Comparison of ENCODE assay signal across 1 cellular context in genomic region chr18:62788891-62789290, GRCh38.
TF ChIP-seq lines count a peak whose summit lies in the region.

No MANE protein-coding gene starts in this region.

TF ChIP-seq in HEK293, 187 proteins besides CTCF, POLR2A, EP300 and RAD21 (continued from another document and continues in another):
- TF ChIP-seq ZNF280D (tag by site-specific recombination; IDR thresholded peaks at IDR 0.05) (no peak), ZNF391 (tag by site-specific recombination; IDR thresholded peaks at IDR 0.05; ENCODE audit: borderline replicate concordance, low read depth) (peak; percentile 84; the same call in 1 of the 2 replicates), PRDM1 (tag by site-specific recombination; IDR thresholded peaks at IDR 0.05) (no peak), ZNF133 (tag by site-specific recombination; IDR thresholded peaks at IDR 0.05) (no peak), ZNF639 (tag by site-specific recombination; IDR thresholded peaks at IDR 0.05) (0 out of 2 replicates have a peak, but pooled peaks have one; percentile 35), ZNF670 (tag by site-specific recombination; IDR thresholded peaks at IDR 0.05; ENCODE audit: low read depth) (no peak), ZNF155 (tag by site-specific recombination; IDR thresholded peaks at IDR 0.05) (no peak), ZNF76 (tag by site-specific recombination; IDR thresholded peaks at IDR 0.05; ENCODE audit: borderline replicate concordance, low read depth) (no peak), ZNF791 (tag by site-specific recombination; IDR thresholded peaks at IDR 0.05) (no peak), ZNF600 (tag by site-specific recombination; IDR thresholded peaks at IDR 0.05) (peak; percentile 74; the same call in 1 of the 2 replicates), ZNF214 (tag by site-specific recombination; IDR thresholded peaks at IDR 0.05; ENCODE audit: borderline replicate concordance) (no peak), ZNF426 (tag by site-specific recombination; IDR thresholded peaks at IDR 0.05) (no peak), ZNF529 (tag by site-specific recombination; IDR thresholded peaks at IDR 0.05; ENCODE audit: insufficient replicate concordance) (no peak), ZNF18 (tag by site-specific recombination; IDR thresholded peaks at IDR 0.05) (0 out of 2 replicates have a peak, but pooled peaks have one; percentile 31), ZNF623 (tag by site-specific recombination; IDR thresholded peaks at IDR 0.05) (no peak), MYNN (tag by site-specific recombination; IDR thresholded peaks at IDR 0.05; ENCODE audit: borderline replicate concordance) (no peak), ZSCAN16 (tag by site-specific recombination; IDR thresholded peaks at IDR 0.05) (no peak), YY2 (tag by site-specific recombination; IDR thresholded peaks at IDR 0.05) (no peak), ZNF341 (tag by site-specific recombination; IDR thresholded peaks at IDR 0.05; ENCODE audit: low read depth) (no peak), ZBTB49 (tag by site-specific recombination; IDR thresholded peaks at IDR 0.05; ENCODE audit: low read depth) (no peak), ZFP41 (tag by site-specific recombination; IDR thresholded peaks at IDR 0.05; ENCODE audit: borderline replicate concordance) (no peak), ZFHX2 (tag by site-specific recombination; conservative IDR thresholded peaks at IDR 0.05) (no peak), SCRT1 (tag by site-specific recombination; IDR thresholded peaks at IDR 0.05; ENCODE audit: borderline replicate concordance) (no peak), ZNF48 (tag by site-specific recombination; IDR thresholded peaks at IDR 0.05) (no peak), ZNF510 (tag by site-specific recombination; IDR thresholded peaks at IDR 0.05; ENCODE audit: insufficient replicate concordance) (no peak), ZNF621 (tag by site-specific recombination; IDR thresholded peaks at IDR 0.05) (no peak), SCRT2 (tag by site-specific recombination; IDR thresholded peaks at IDR 0.05) (no peak), ZNF114 (tag by site-specific recombination; IDR thresholded peaks at IDR 0.05) (no peak), ZNF146 (tag by site-specific recombination; IDR thresholded peaks at IDR 0.05) (no peak), ELK4 (IDR thresholded peaks at IDR 0.05; ENCODE audit: borderline replicate concordance, low read depth, low read length) (no peak), ZNF514 (tag by site-specific recombination; IDR thresholded peaks at IDR 0.05) (no peak), ZSCAN23 (tag by site-specific recombination; IDR thresholded peaks at IDR 0.05) (no peak), ZSCAN18 (tag by site-specific recombination; IDR thresholded peaks at IDR 0.05) (no peak), MEIS1 (CRISPR knock-in tag; IDR thresholded peaks at IDR 0.05; ENCODE audit: borderline replicate concordance) (no peak), ZNF138 (tag by site-specific recombination; IDR thresholded peaks at IDR 0.05; ENCODE audit: borderline replicate concordance) (no peak), ZNF704 (tag by site-specific recombination; IDR thresholded peaks at IDR 0.05) (no peak), ZNF362 (tag by site-specific recombination; IDR thresholded peaks at IDR 0.05) (no peak), PRDM10 (tag by site-specific recombination; IDR thresholded peaks at IDR 0.05) (no peak; the same call in 1 of the 2 replicates), ZSCAN30 (tag by site-specific recombination; IDR thresholded peaks at IDR 0.05) (peak; percentile 85), ZNF555 (tag by site-specific recombination; conservative IDR thresholded peaks at IDR 0.05) (no peak), IKZF3 (tag by site-specific recombination; IDR thresholded peaks at IDR 0.05) (peak; percentile 96), SP7 (tag by site-specific recombination; IDR thresholded peaks at IDR 0.05) (peak; percentile 64), ZNF792 (tag by site-specific recombination; IDR thresholded peaks at IDR 0.05) (no peak), ZBTB7A (tag by site-specific recombination; IDR thresholded peaks at IDR 0.05; ENCODE audit: low read depth) (no peak), ZNF558 (tag by site-specific recombination; IDR thresholded peaks at IDR 0.05) (0 out of 2 replicates have a peak, but pooled peaks have one; percentile 36), TRIM28 (IDR thresholded peaks at IDR 0.05; ENCODE audit: borderline replicate concordance, low read length) (no peak), BCL11B (tag by site-specific recombination; IDR thresholded peaks at IDR 0.05; ENCODE audit: low read depth) (peak; percentile 71; the same call in 1 of the 2 replicates)
